ENCODE assay signal across 8 cellular contexts in the genomic region with DNA sequence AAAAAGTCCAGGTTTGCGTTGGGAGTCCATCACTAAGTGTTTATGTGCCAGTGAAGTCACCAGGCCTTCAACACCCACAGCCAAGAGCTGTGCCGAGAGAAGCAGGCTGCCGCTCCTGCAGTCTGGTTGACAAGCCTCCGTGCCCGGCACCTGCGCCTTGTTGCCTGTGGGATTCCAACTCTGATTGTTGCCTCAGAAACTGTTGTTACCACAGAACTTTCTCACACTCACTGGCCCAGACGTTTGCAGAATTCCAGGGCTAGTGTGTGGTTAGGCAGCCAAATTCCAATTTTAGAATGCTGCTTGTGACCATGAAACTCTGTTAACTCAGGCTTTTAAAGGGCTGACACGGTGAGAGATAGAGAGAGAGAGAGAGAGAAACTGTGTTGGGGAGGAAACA.
DNase-seq lines count a peak whose midpoint lies in the region; ATAC-seq and TF ChIP-seq lines count a peak whose summit lies in the region.

No MANE protein-coding gene starts in this region.

- H3K36me3 ChIP-seq in smooth muscle cell (ENCODE audit: low read depth), result no peaks in the 10 kb centered on the region

- WGBS in smooth muscle cell (ENCODE audit: low lambda C conversion rate), result 27% methylated on average over 8 of the region's 8 CpGs

- H3K9me3 ChIP-seq in smooth muscle cell (replicated peaks; ENCODE audit: low read depth), result no peaks in the 10 kb centered on the region

- H3K79me2 ChIP-seq in smooth muscle cell (ENCODE audit: low read depth), result no peaks in the 10 kb centered on the region

- H4K20me1 ChIP-seq in smooth muscle cell (ENCODE audit: low read depth), result peaks cover under 1% of the 10 kb centered on the region

- no peak overlapping the region for H3K4me3 ChIP-seq in choroid plexus epithelial cell (ENCODE audit: low read depth, low read length)
- H3K4me3 ChIP-seq in smooth muscle cell, result no peak overlapping the region

- H3K27ac ChIP-seq in layer of hippocampus (ENCODE audit: low read depth, low read length) (peak overlapping the region; percentile 66), smooth muscle cell (ENCODE audit: low read depth) (no peak overlapping the region)

- ATAC-seq in HG02759 (IDR thresholded peaks at IDR 0.05; ENCODE audit: unreplicated experiment) (no peak), HG02678 (IDR thresholded peaks at IDR 0.05; ENCODE audit: unreplicated experiment) (no peak), GM21381 (IDR thresholded peaks at IDR 0.05; ENCODE audit: unreplicated experiment) (no peak)

- H3K4me2 ChIP-seq in smooth muscle cell, result peak overlapping the region; percentile 37

- no peak overlapping the region for H2AFZ ChIP-seq in smooth muscle cell (ENCODE audit: low read depth)

- peaks cover 8% of the 10 kb centered on the region for H3K4me1 ChIP-seq in smooth muscle cell (ENCODE audit: low read depth)

- no peak overlapping the region for H3K9ac ChIP-seq in smooth muscle cell (ENCODE audit: low read depth)

- TF ChIP-seq CTCF in choroid plexus epithelial cell (conservative IDR thresholded peaks at IDR 0.05; ENCODE audit: low read depth, low read length), result no peak
- TF ChIP-seq CTCF in smooth muscle cell (IDR thresholded peaks at IDR 0.05; ENCODE audit: borderline replicate concordance, insufficient read depth, poor library complexity, severe bottlenecking), result no peak

- DNase-seq in HCEC 1CT (peak; percentile 9), choroid plexus epithelial cell (ENCODE audit: low read depth) (peak; percentile 64), smooth muscle cell (lab: John Stamatoyannopoulos, UW; ENCODE audit: unreplicated experiment) (no peak), DMS79 (lab: John Stamatoyannopoulos, UW) (no peak)

- H3K27me3 ChIP-seq in layer of hippocampus (ENCODE audit: control insufficient read depth, insufficient read depth, low read length), result no peaks in the 10 kb centered on the region
- H3K27me3 ChIP-seq in smooth muscle cell (ENCODE audit: low read depth), result peaks cover 28% of the 10 kb centered on the region

- H3F3A ChIP-seq in smooth muscle cell (ENCODE audit: low read depth), result peaks cover 6% of the 10 kb centered on the region

Comparison
In these comparisons a context has a peak if more than half of its experiments do, and no peak if none do; other contexts are left out.
1. DNase-seq: peak in HCEC 1CT (single experiment) and choroid plexus epithelial cell (single experiment); none in smooth muscle cell (single experiment) and DMS79 (single experiment).